Comparison of ENCODE assay signal across 16 cellular contexts in the genomic region with DNA sequence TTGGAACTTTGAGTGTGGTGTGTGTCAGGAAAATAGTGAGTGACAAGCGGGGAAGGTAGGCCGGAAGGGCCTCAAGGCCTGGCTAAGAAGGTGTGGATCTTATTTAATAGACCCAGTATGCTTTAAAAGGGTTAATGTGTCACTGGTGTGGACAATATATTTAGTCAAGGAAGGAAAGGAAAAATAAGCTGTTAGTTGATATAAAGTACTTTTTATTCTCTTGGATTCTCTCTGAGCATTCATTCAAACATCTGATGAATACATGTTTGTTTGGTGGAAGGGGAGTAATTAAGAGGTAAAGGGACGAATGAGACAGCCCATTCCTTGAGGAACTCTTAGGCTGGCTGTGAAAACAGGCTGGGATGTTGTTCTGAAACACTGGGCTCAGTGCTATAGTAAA.
DNase-seq lines count a peak whose midpoint lies in the region; ATAC-seq and TF ChIP-seq lines count a peak whose summit lies in the region.
"Had no signal": no experiment of that assay in that cellular context is flagged by ENCODE, and none has a peak within 500 bp of the region (broad histone marks: within the 10 kb centered on the region; RNA-seq: fewer than 3 reads in every experiment).

No MANE protein-coding gene starts in this region.

- peaks cover 24% of the 10 kb centered on the region for H3K36me3 Mint-ChIP-seq in HFFc6 (ENCODE audit: low read depth)
- peaks cover 71% of the 10 kb centered on the region for H3K36me3 Mint-ChIP-seq in activated T-helper 2 cell treated with anti-CD3 and anti-CD28 coated beads, Interferon-gamma antibody, Interleukin-2, Interleukin-4, amounts not matched to agents 10 μg/mL and 5 μg/mL and 100 μg/mL, durations not matched to agents 14 hours and 24 hours and 36 hours (ENCODE audit: low read depth)
- peaks cover 48% of the 10 kb centered on the region for H3K36me3 Mint-ChIP-seq in nephron progenitor cell (ENCODE audit: low read depth)

- H3K4me3 Mint-ChIP-seq in HFFc6: no peak overlapping the region
- H3K4me3 Mint-ChIP-seq in activated T-helper 2 cell treated with anti-CD3 and anti-CD28 coated beads, Interferon-gamma antibody, Interleukin-2, Interleukin-4, amounts not matched to agents 10 μg/mL and 5 μg/mL and 100 μg/mL, durations not matched to agents 14 hours and 24 hours and 36 hours (ENCODE audit: low read depth): no peak overlapping the region
- no peak overlapping the region for H3K4me3 Mint-ChIP-seq in nephron progenitor cell
- H3K4me3 Mint-ChIP-seq: CD4-positive, alpha-beta T cell; CD8-positive, alpha-beta memory T cell; GM23338 had no signal

- TF ChIP-seq CTCF in HFFc6 (IDR thresholded peaks at IDR 0.05) (no peak), nephron progenitor cell (IDR thresholded peaks at IDR 0.05) (no peak)

- intact Hi-C loops in activated T-helper 2 cell treated with anti-CD3 and anti-CD28 coated beads, Interferon-gamma antibody, Interleukin-2, Interleukin-4, amounts not matched to agents 10 μg/mL and 5 μg/mL and 100 μg/mL, durations not matched to agents 14 hours and 24 hours and 36 hours (cut with micrococcal nuclease): no loop called here

- ATAC-seq in GM18520 (IDR thresholded peaks at IDR 0.05; ENCODE audit: unreplicated experiment) (no peak), HG02885 (IDR thresholded peaks at IDR 0.05; ENCODE audit: poor library complexity, unreplicated experiment) (no peak)
- ATAC-seq: GM23338 had no signal

- H3K9me3 Mint-ChIP-seq in HFFc6 (no peaks in the 10 kb centered on the region), nephron progenitor cell (no peaks in the 10 kb centered on the region)
- no peaks in the 10 kb centered on the region for H3K9me3 Mint-ChIP-seq in activated T-helper 2 cell treated with anti-CD3 and anti-CD28 coated beads, Interferon-gamma antibody, Interleukin-2, Interleukin-4, amounts not matched to agents 10 μg/mL and 5 μg/mL and 100 μg/mL, durations not matched to agents 14 hours and 24 hours and 36 hours
- H3K9me3 Mint-ChIP-seq: CD4-positive, alpha-beta T cell; CD8-positive, alpha-beta memory T cell; GM23338 had no signal

- DNase-seq in COLO829 (ENCODE audit: low spot score) (peak; percentile 93), HFFc6 (no peak), nephron progenitor cell (no peak), cortex of kidney (lab: John Stamatoyannopoulos, UW) (no peak)
- no peak for DNase-seq in activated T-helper 2 cell treated with anti-CD3 and anti-CD28 coated beads, Interferon-gamma antibody, Interleukin-2, Interleukin-4, amounts not matched to agents 10 μg/mL and 5 μg/mL and 100 μg/mL, durations not matched to agents 14 hours and 24 hours and 36 hours (ENCODE audit: low spot score)
- DNase-seq in central memory CD4-positive, alpha-beta T cell: no peak
- DNase-seq: C1 segment of cervical spinal cord; Calu3; CD4-positive, alpha-beta T cell; CD8-positive, alpha-beta memory T cell; COR-L47; DMS53; DND-41 had no signal

- no peaks in the 10 kb centered on the region for H3K27me3 Mint-ChIP-seq in HFFc6 (ENCODE audit: insufficient read depth)
- no peaks in the 10 kb centered on the region for H3K27me3 Mint-ChIP-seq in activated T-helper 2 cell treated with anti-CD3 and anti-CD28 coated beads, Interferon-gamma antibody, Interleukin-2, Interleukin-4, amounts not matched to agents 10 μg/mL and 5 μg/mL and 100 μg/mL, durations not matched to agents 14 hours and 24 hours and 36 hours (ENCODE audit: low read depth)
- H3K27me3 Mint-ChIP-seq in nephron progenitor cell (ENCODE audit: low read depth, poor library complexity): no peaks in the 10 kb centered on the region
- H3K27me3 Mint-ChIP-seq: CD4-positive, alpha-beta T cell; CD8-positive, alpha-beta memory T cell had no signal

- H3K4me1 Mint-ChIP-seq in HFFc6 (ENCODE audit: low read depth): peaks cover 5% of the 10 kb centered on the region
- H3K4me1 Mint-ChIP-seq in activated T-helper 2 cell treated with anti-CD3 and anti-CD28 coated beads, Interferon-gamma antibody, Interleukin-2, Interleukin-4, amounts not matched to agents 10 μg/mL and 5 μg/mL and 100 μg/mL, durations not matched to agents 14 hours and 24 hours and 36 hours (ENCODE audit: low read depth): peaks cover 7% of the 10 kb centered on the region
- H3K4me1 Mint-ChIP-seq in nephron progenitor cell: no peaks in the 10 kb centered on the region
- H3K4me1 Mint-ChIP-seq: GM23338 had no signal

- H3K27ac Mint-ChIP-seq in HFFc6: peak overlapping the region; percentile 5; the same call in 1 of the 2 replicates
- peak overlapping the region; percentile 32 for H3K27ac Mint-ChIP-seq in activated T-helper 2 cell treated with anti-CD3 and anti-CD28 coated beads, Interferon-gamma antibody, Interleukin-2, Interleukin-4, amounts not matched to agents 10 μg/mL and 5 μg/mL and 100 μg/mL, durations not matched to agents 14 hours and 24 hours and 36 hours
- H3K27ac Mint-ChIP-seq in nephron progenitor cell: peak overlapping the region; percentile 46
- H3K27ac Mint-ChIP-seq: CD4-positive, alpha-beta T cell; GM23338 had no signal
